Comparison of ENCODE assay signal across 8 cellular contexts in the genomic region with DNA sequence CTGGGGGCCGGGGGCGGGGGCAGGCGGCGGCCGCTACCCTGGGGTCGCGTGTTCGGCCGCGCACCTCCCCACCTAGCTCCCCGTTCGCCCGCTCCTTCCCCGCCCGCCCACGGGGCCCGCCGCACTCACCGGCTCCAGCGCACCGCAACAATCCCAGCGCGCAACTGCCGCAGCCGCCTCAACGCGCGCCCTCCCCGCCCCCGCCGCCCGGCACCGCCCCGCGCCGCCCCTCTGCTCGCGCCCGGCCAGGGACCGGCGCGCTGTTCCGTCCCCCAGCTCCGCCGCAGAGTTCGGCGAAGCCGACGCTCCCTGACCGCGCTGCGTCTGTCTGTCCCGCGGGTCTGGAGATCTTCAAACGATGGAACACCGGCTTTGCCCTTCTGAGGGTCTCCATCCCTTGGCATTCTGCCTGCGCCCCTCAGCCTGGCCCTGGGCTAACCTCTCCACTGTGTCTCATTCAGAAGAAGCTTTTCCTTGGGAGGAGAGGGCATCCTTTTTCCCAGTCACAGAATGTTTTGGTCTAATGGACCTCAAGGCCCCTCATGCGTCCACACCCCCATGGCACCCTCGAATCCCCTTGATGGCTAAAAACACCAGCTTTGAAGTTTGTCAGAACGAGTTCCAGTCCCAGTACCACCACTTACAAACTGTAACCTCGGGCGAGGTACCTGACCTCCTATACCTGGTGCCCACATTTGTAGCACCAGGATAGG. TPM values are rescaled to one million over a fixed set of nuclear protein-coding genes. Genes with fewer than 3 reads are reported as not detected.
DNase-seq lines count a peak whose midpoint lies in the region; ATAC-seq and TF ChIP-seq lines count a peak whose summit lies in the region.

A gene (minus strand): TSS at position 166 of the 713 bp plus-strand sequence. CDS start 18,314 bp downstream, outside the sequence.

- TF ChIP-seq CTCF in C4-2B (conservative IDR thresholded peaks at IDR 0.05) (no peak), epithelial cell of proximal tubule (conservative IDR thresholded peaks at IDR 0.05; ENCODE audit: low read depth, low read length) (no peak)

- ATAC-seq in GM19328 (IDR thresholded peaks at IDR 0.05; ENCODE audit: unreplicated experiment), result peak; percentile 53
- ATAC-seq in HG03520 (IDR thresholded peaks at IDR 0.05; ENCODE audit: unreplicated experiment), result peak; percentile 45

- H3K27ac ChIP-seq in C4-2B, result peak within 1 kb of the TSS; percentile 94

- H3K4me3 ChIP-seq in epithelial cell of proximal tubule (ENCODE audit: low read depth, low read length), result peak within 1 kb of the TSS; percentile 70

- DNase-seq in OCI-M1 (lab: John Stamatoyannopoulos, UW) (peak; percentile 89), activated T-cell treated with anti-CD3 and anti-CD28 coated beads for 48 hours (ENCODE audit: low read depth) (peak; percentile 80), epithelial cell of proximal tubule (ENCODE audit: low read depth) (no peak), mucosa of gallbladder (ENCODE audit: low spot score) (peak; percentile 76)
- DNase-seq in stimulated activated CD8-positive, alpha-beta memory T cell treated with anti-CD3 and anti-CD28 coated beads, Interleukin-4, amount 100 ng/mL, for 24 hours (ENCODE audit: low read depth), result peak; percentile 78

RNA-seq across cellular contexts. Expression of the gene that starts here (rescaled TPM):
- total RNA-seq in epithelial cell of proximal tubule (37.0 and 41.0 TPM in 2 replicates), mucosa of gallbladder (95.2 TPM)
